In the genomic region with DNA sequence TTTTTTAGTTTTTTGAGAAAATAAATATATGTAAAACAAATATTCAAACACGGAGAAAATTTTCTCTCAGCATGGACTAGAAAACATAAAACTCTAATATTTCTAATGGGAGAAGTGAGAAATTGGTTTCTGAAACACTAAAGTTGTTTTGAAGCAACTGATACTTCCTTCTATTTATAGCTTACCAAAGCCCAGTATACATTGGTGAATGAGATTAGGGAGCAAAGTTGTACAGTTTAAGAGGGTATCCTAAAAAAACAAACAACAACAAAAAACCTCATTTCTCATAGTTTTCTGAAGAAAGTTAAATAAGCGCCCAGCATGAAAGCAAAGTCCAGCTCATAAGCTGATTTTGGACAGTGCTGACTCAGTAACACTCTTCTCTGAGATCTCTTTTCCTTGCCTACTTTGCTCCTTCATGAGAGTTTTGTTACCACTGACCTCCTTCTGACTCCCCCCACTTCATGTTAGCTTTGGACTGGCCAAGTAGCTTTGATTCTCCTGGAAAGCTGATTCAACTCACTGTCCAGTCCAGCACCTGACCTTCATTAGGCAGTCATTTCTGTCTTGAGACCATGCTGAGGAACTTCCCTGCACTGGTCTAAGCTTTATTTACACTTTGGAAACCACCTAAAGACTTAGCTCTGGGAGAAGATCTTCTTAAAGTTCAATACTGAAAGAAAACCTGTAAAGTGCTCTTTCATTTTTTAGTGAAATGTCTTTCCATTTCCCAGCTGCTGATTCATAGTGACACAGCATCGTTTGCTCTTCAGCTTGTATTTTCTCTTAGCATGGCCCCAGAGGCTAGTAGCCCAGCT, we compare ENCODE assay signal across 11 cellular contexts. TPM values are rescaled to one million over a fixed set of nuclear protein-coding genes. Genes with fewer than 3 reads are reported as not detected.
DNase-seq lines count a peak whose midpoint lies in the region; ATAC-seq and TF ChIP-seq lines count a peak whose summit lies in the region.
"Had no signal": no experiment of that assay in that cellular context is flagged by ENCODE, and none has a peak within 500 bp of the region (broad histone marks: within the 10 kb centered on the region; RNA-seq: fewer than 3 reads in every experiment).

No MANE protein-coding gene starts in this region.

- intact Hi-C loops in cardiac septum (cut with DNase I) = no loop called here

- peaks cover under 1 to 6% of the 10 kb centered on the region in 2 donors for H3K9me3 Mint-ChIP-seq in activated T-cell treated with anti-CD3 and anti-CD28 coated beads, Interleukin-2, amount 50 U/mL, for 72 hours
- peaks cover 7 to 10% of the 10 kb centered on the region in 2 donors for H3K9me3 Mint-ChIP-seq in stimulated activated naive CD8-positive, alpha-beta T cell treated with anti-CD3 and anti-CD28 coated beads, Interleukin-15, amount 100 ng/mL, for 72 hours

- H3K4me2 ChIP-seq in KMS-11 = peak overlapping the region; percentile 73

- no peaks in the 10 kb centered on the region for H4K20me1 ChIP-seq in KMS-11 (ENCODE audit: insufficient read depth)

- peaks cover 10% of the 10 kb centered on the region for H3K4me1 Mint-ChIP-seq in activated T-cell treated with anti-CD3 and anti-CD28 coated beads, Interleukin-2, amount 50 U/mL, for 72 hours (ENCODE audit: low read depth)
- peaks cover 11% of the 10 kb centered on the region for H3K4me1 Mint-ChIP-seq in stimulated activated naive CD8-positive, alpha-beta T cell treated with anti-CD3 and anti-CD28 coated beads, Interleukin-15, amount 100 ng/mL, for 72 hours
- H3K4me1 Mint-ChIP-seq: neural crest cell had no signal

- peak; percentile 27 to 80 for ATAC-seq in activated T-cell treated with anti-CD3 and anti-CD28 coated beads, Interleukin-2, amount 50 U/mL, for 72 hours (replicated peaks in 1 of 2)
- peak; percentile 95 for ATAC-seq in HG02759 (IDR thresholded peaks at IDR 0.05; ENCODE audit: unreplicated experiment)
- ATAC-seq in stimulated activated naive CD8-positive, alpha-beta T cell treated with anti-CD3 and anti-CD28 coated beads, Interleukin-15, amount 100 ng/mL, for 72 hours = peak; percentile 55

- DNase-seq in activated T-cell treated with anti-CD3 and anti-CD28 coated beads, Interleukin-2, amount 50 U/mL, for 72 hours = no peak
- DNase-seq in activated T-cell treated with anti-CD3 and anti-CD28 coated beads for 4 hours (no peak), SIG-M5 (lab: John Stamatoyannopoulos, UW) (no peak), cardiac septum (ENCODE audit: low spot score) (no peak), cerebellar cortex (ENCODE audit: low spot score) (no peak)
- no peak for DNase-seq in stimulated activated naive CD8-positive, alpha-beta T cell treated with anti-CD3 and anti-CD28 coated beads, Interleukin-15, amount 100 ng/mL, for 72 hours
- DNase-seq: NCI-H187 treated with DMSO at 0.1 percent for 48 hours had no signal

- peak overlapping the region; percentile 51 for H3K9ac ChIP-seq in KMS-11

- peaks cover 30% of the 10 kb centered on the region for H3K4me1 ChIP-seq in KMS-11 (ENCODE audit: low read depth, poor library complexity, severe bottlenecking)

- H2AFZ ChIP-seq in KMS-11 (ENCODE audit: low read depth) = peak overlapping the region; percentile 71; the same call in 1 of the 2 replicates

- H3K4me3 Mint-ChIP-seq in activated T-cell treated with anti-CD3 and anti-CD28 coated beads, Interleukin-2, amount 50 U/mL, for 72 hours = peak overlapping the region; percentile 50 to 80
- H3K4me3 Mint-ChIP-seq in stimulated activated naive CD8-positive, alpha-beta T cell treated with anti-CD3 and anti-CD28 coated beads, Interleukin-15, amount 100 ng/mL, for 72 hours = peak overlapping the region; percentile 15 to 63
- H3K4me3 Mint-ChIP-seq: neural crest cell had no signal

- peaks cover 2 to 5% of the 10 kb centered on the region in 2 donors for H3K36me3 Mint-ChIP-seq in activated T-cell treated with anti-CD3 and anti-CD28 coated beads, Interleukin-2, amount 50 U/mL, for 72 hours (ENCODE audit: insufficient read depth in 2 of 2)

- H3K27ac Mint-ChIP-seq in activated T-cell treated with anti-CD3 and anti-CD28 coated beads, Interleukin-2, amount 50 U/mL, for 72 hours = peak overlapping the region; percentile 89
- peak overlapping the region in 1 of 2 donors; percentile 84 for H3K27ac Mint-ChIP-seq in stimulated activated naive CD8-positive, alpha-beta T cell treated with anti-CD3 and anti-CD28 coated beads, Interleukin-15, amount 100 ng/mL, for 72 hours

- peak overlapping the region; percentile 91 for H3K27ac ChIP-seq in KMS-11

- H3K36me3 ChIP-seq in KMS-11 (ENCODE audit: insufficient read depth) = no peaks in the 10 kb centered on the region

- H3K27me3 ChIP-seq in KMS-11 (ENCODE audit: insufficient read depth, low read depth) = no peaks in the 10 kb centered on the region

- H3K79me2 ChIP-seq in KMS-11 (ENCODE audit: insufficient read depth, low read depth) = no peaks in the 10 kb centered on the region

- TF ChIP-seq CTCF in KMS-11 (conservative IDR thresholded peaks at IDR 0.05; ENCODE audit: low read depth, low read length) = no peak

- H3K27me3 Mint-ChIP-seq in activated T-cell treated with anti-CD3 and anti-CD28 coated beads, Interleukin-2, amount 50 U/mL, for 72 hours (ENCODE audit: low read depth) = peaks cover 8% of the 10 kb centered on the region
- H3K27me3 Mint-ChIP-seq in stimulated activated naive CD8-positive, alpha-beta T cell treated with anti-CD3 and anti-CD28 coated beads, Interleukin-15, amount 100 ng/mL, for 72 hours = no peaks in the 10 kb centered on the region

- H3K4me3 ChIP-seq in KMS-11 (IDR thresholded peaks at IDR 0.05; ENCODE audit: insufficient read depth, low read depth, low read length) = no peak overlapping the region

RNA-seq across cellular contexts. Expression of a gene that starts 21.8 kb away (rescaled TPM):
- 10 to 100 TPM; 81.3 to 82.7 TPM for total RNA-seq in activated T-cell treated with anti-CD3 and anti-CD28 coated beads, Interleukin-2, amount 50 U/mL, for 72 hours
- total RNA-seq in cardiac septum = not detected
- total RNA-seq: glomerular endothelial cell, neural crest cell had no signal

Comparison
In these comparisons a context has a peak if more than half of its experiments do, and no peak if none do; other contexts are left out.
1. RNA of a gene that starts 21.8 kb away (total RNA-seq): 81.3 to 82.7 TPM in activated T-cell treated with anti-CD3 and anti-CD28 coated beads, Interleukin-2, amount 50 U/mL, for 72 hours; not detected in cardiac septum (single experiment); every median in the first group is over 10 times any median in the second.
2. Peak in every context shown above with its lines, with median percentiles within 50 percentile points of each other: ATAC-seq.